ENCODE assay signal across 10 cellular contexts in genomic region chr2:71700880-71701397, GRCh38.
DNase-seq lines count a peak whose midpoint lies in the region; ATAC-seq, FAIRE-seq and TF ChIP-seq lines count a peak whose summit lies in the region.
"Had no signal": no experiment of that assay in that cellular context is flagged by ENCODE, and none has a peak within 500 bp of the region (broad histone marks: within the 10 kb centered on the region; RNA-seq: fewer than 3 reads in every experiment).

No MANE protein-coding gene starts in this region.

- H3K27ac ChIP-seq in right atrium auricular region (peak overlapping the region; percentile 70 to 94), prostate gland (peak overlapping the region; percentile 65 to 66)

- H3K27me3 ChIP-seq in right atrium auricular region (no peaks in the 10 kb centered on the region), prostate gland (replicated peaks; ENCODE audit: insufficient read depth) (no peaks in the 10 kb centered on the region)

- H3K4me3 ChIP-seq in AG10803 (ENCODE audit: low read length) (no peak overlapping the region), right atrium auricular region (no peak overlapping the region), prostate gland (no peak overlapping the region)

- DNase-seq in AG10803 (ENCODE audit: low read depth): peak; percentile 28
- DNase-seq in anterior cingulate cortex (lab: John Stamatoyannopoulos, UW): peak in 53 of 58 donors; percentile 30 to 90 (median 69)
- peak; percentile 92 for DNase-seq in right atrium auricular region (ENCODE audit: low spot score)
- DNase-seq in prostate gland (ENCODE audit: low spot score): peak; percentile 60
- DNase-seq in NCI-H146 (lab: John Stamatoyannopoulos, UW): no peak
- no peak for DNase-seq in GM19239 (ENCODE audit: insufficient read length, low spot score)
- DNase-seq: GF-D8, NCI-H1930 had no signal

- H3K36me3 ChIP-seq in right atrium auricular region (no peaks in the 10 kb centered on the region), prostate gland (no peaks in the 10 kb centered on the region)

- ATAC-seq in HG03045 (IDR thresholded peaks at IDR 0.05; ENCODE audit: unreplicated experiment) (no peak), HG02759 (IDR thresholded peaks at IDR 0.05; ENCODE audit: unreplicated experiment) (no peak)

- FAIRE-seq in GM19239 (lab: Jason Lieb, UNC): no peak

- WGBS in prostate gland: 32% methylated on average over 13 of the region's 13 CpGs

- no peak for TF ChIP-seq POLR2A in prostate gland (IDR thresholded peaks at IDR 0.05)

- intact Hi-C loops in prostate gland (cut with DNase I): no loop called here

- H3K4me1 ChIP-seq in right atrium auricular region: peaks cover 0 to 76% of the 10 kb centered on the region in 2 donors
- peaks cover 11% of the 10 kb centered on the region for H3K4me1 ChIP-seq in prostate gland (replicated peaks)

- TF ChIP-seq CTCF in AG10803 (conservative IDR thresholded peaks at IDR 0.05; ENCODE audit: low read length) (no peak), right atrium auricular region (IDR thresholded peaks at IDR 0.05) (no peak), prostate gland (IDR thresholded peaks at IDR 0.05) (no peak)

- H3K9me3 ChIP-seq in right atrium auricular region: no peaks in the 10 kb centered on the region
- H3K9me3 ChIP-seq in prostate gland: no peaks in the 10 kb centered on the region

Comparison
In these comparisons a context has a peak if more than half of its experiments do, and no peak if none do; other contexts are left out.
1. DNase-seq: peak in AG10803 (single experiment), anterior cingulate cortex (53 of 58), right atrium auricular region (single experiment) and prostate gland (single experiment); none in NCI-H146 (single experiment) and GM19239 (single experiment).